In the genomic region with DNA sequence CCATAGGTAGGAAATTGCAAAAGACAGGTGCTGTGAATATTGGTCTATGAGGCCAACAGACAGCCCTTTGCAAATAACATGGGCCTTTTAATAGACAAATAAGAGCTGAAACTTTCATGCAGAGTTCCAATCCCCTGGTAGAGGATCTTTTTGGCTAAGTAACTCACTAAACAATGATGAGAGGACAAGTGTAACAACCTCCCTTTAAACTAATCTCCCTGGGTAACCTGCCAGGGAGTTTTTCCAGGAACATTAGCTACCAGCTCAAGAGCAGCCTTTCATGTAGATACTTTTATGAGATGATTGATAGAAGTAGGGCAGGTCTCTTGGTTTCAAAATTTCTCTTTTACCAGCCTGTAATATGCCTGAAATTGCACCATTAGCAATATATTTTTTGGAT, we compare ENCODE assay signal across 27 cellular contexts.
"Had no signal": no experiment of that assay in that cellular context is flagged by ENCODE, and none has a peak within 500 bp of the region (broad histone marks: within the 10 kb centered on the region; RNA-seq: fewer than 3 reads in every experiment).

No MANE protein-coding gene starts in this region.

- ATAC-seq: esophagus mucosa; gastroesophageal sphincter; mucosa of descending colon; natural killer cell treated with Interleukin-12 subunit alpha and Interleukin-12 subunit beta and Interleukin-15 and Interleukin-18, amount 100 ng/mL, for 72 hours; stimulated activated effector memory CD8-positive, alpha-beta T cell treated with anti-CD3 and anti-CD28 coated beads, Interleukin-12 subunit alpha, Interleukin-12 subunit beta, amount 100 ng/mL, for 72 hours; upper lobe of right lung had no signal

- H3K4me1 ChIP-seq: colonic mucosa had no signal

- DNase-seq: colonic mucosa; effector CD8-positive, alpha-beta T cell; endodermal cell; foreskin fibroblast; hypothalamus; immature natural killer cell; islet precursor cell; kidney glomerular epithelial cell; mesenchymal stem cell; mucosa of descending colon; naive B cell; right cardiac atrium; sigmoid colon; stimulated activated CD4-positive, alpha-beta T cell treated with anti-CD3 and anti-CD28 coated beads, Interleukin-2, amount 100 ng/mL, for 24 hours; stimulated activated CD4-positive, alpha-beta T cell treated with anti-CD3 and anti-CD28 coated beads, Interleukin-4, amount 100 ng/mL, for 24 hours; stimulated activated naive CD4-positive, alpha-beta T cell treated with Interleukin-2 at 50 U/mL for 16 hours; stomach; upper lobe of right lung had no signal

- H3K36me3 ChIP-seq: colonic mucosa, gastroesophageal sphincter, neutrophil, sigmoid colon, stomach, tibial nerve, upper lobe of right lung, vagina had no signal

- H3K27ac ChIP-seq: colonic mucosa, epithelial cell of prostate, gastroesophageal sphincter, neutrophil, parathyroid adenoma, stomach, tibial nerve, upper lobe of right lung, vagina had no signal

- H3K4me3 ChIP-seq: colonic mucosa, gastroesophageal sphincter, mucosa of descending colon, sigmoid colon, stomach, tibial nerve, upper lobe of right lung, vagina had no signal

- H3K27me3 ChIP-seq: colonic mucosa, gastroesophageal sphincter, sigmoid colon, tibial nerve, vagina had no signal

- H3K9me3 ChIP-seq: colonic mucosa, gastroesophageal sphincter, mucosa of descending colon, neutrophil, sigmoid colon, stomach, tibial nerve, upper lobe of right lung, vagina had no signal
